10 cellular contexts compared by ENCODE assay signal in genomic region chr3:192607798-192608197, GRCh38.
"Had no signal": no experiment of that assay in that cellular context is flagged by ENCODE, and none has a peak within 500 bp of the region (broad histone marks: within the 10 kb centered on the region; RNA-seq: fewer than 3 reads in every experiment).

No MANE protein-coding gene starts in this region.

- H3K4me1 ChIP-seq: HAP-1 had no signal

- H3K36me3 ChIP-seq: HAP-1 had no signal

- FAIRE-seq: H54 had no signal

- H3K9me3 ChIP-seq: HAP-1 had no signal

- DNase-seq: GM23248, GOT3, H7, H9, HCEC 1CT, HFFc6 had no signal

- H3K27ac ChIP-seq: GM23248 had no signal

- H3K4me2 ChIP-seq: GM23338 had no signal

- ATAC-seq: GM23338, HCT116 had no signal

- H3K4me3 ChIP-seq: GM23248, GM23338, HAP-1 had no signal

- H2AFZ ChIP-seq: GM23248, GM23338 had no signal

- H3K9ac ChIP-seq: GM23248 had no signal
